9 cellular contexts compared by ENCODE assay signal in genomic region chr2:196160101-196160500, GRCh38. TPM values are rescaled to one million over a fixed set of nuclear protein-coding genes. Genes with fewer than 3 reads are reported as not detected.
DNase-seq lines count a peak whose midpoint lies in the region; ATAC-seq, FAIRE-seq and TF ChIP-seq lines count a peak whose summit lies in the region.
"Had no signal": no experiment of that assay in that cellular context is flagged by ENCODE, and none has a peak within 500 bp of the region (broad histone marks: within the 10 kb centered on the region; RNA-seq: fewer than 3 reads in every experiment).

No MANE protein-coding gene starts in this region.

- H4K20me1 ChIP-seq in SU-DHL-6 (ENCODE audit: low read depth, low read length) (peaks cover 61% of the 10 kb centered on the region), neural progenitor cell (ENCODE audit: low read depth) (no peaks in the 10 kb centered on the region)

- H3K4me1 Mint-ChIP-seq in neural progenitor cell: no peaks in the 10 kb centered on the region
- H3K4me1 Mint-ChIP-seq: brain had no signal

- TF ChIP-seq CTCF in SU-DHL-6 (IDR thresholded peaks at IDR 0.05; ENCODE audit: insufficient read depth, low read length, poor library complexity, severe bottlenecking) (no peak), neural progenitor cell (IDR thresholded peaks at IDR 0.05) (no peak)

- H2AFZ ChIP-seq in SU-DHL-6 (ENCODE audit: low read depth, low read length, severe bottlenecking) (no peak overlapping the region), neural progenitor cell (replicated peaks) (no peak overlapping the region)

- ATAC-seq in GM21360 (IDR thresholded peaks at IDR 0.05; ENCODE audit: unreplicated experiment) (peak; percentile 76), HG03520 (IDR thresholded peaks at IDR 0.05; ENCODE audit: unreplicated experiment) (peak; percentile 72)

- peak; percentile 68 for FAIRE-seq in endometrium (lab: Jason Lieb, UNC)

- H3F3A ChIP-seq in SU-DHL-6 (ENCODE audit: insufficient read depth): peaks cover 83% of the 10 kb centered on the region
- H3F3A ChIP-seq in neural progenitor cell (ENCODE audit: low read depth): no peaks in the 10 kb centered on the region

- H3K9me3 Mint-ChIP-seq in neural progenitor cell: no peaks in the 10 kb centered on the region
- H3K9me3 Mint-ChIP-seq: brain had no signal

- H3K36me3 ChIP-seq in SU-DHL-6 (ENCODE audit: low read length) (peaks cover 77% of the 10 kb centered on the region), neural progenitor cell (peaks cover 8% of the 10 kb centered on the region)

- H3K27me3 ChIP-seq in SU-DHL-6 (ENCODE audit: low read length): no peaks in the 10 kb centered on the region
- H3K27me3 ChIP-seq in neural progenitor cell: no peaks in the 10 kb centered on the region

- H3K9me2 ChIP-seq in SU-DHL-6 (replicated peaks; ENCODE audit: insufficient read depth, low read length): no peaks in the 10 kb centered on the region

- peak overlapping the region; percentile 19 for H3K4me3 ChIP-seq in SU-DHL-6 (ENCODE audit: insufficient read depth, low read length, poor library complexity, severe bottlenecking)
- H3K4me3 ChIP-seq in neural progenitor cell: no peak overlapping the region

- peaks cover 99% of the 10 kb centered on the region for H3K79me2 ChIP-seq in SU-DHL-6 (ENCODE audit: insufficient read depth, low read length)
- peaks cover 8% of the 10 kb centered on the region for H3K79me2 ChIP-seq in neural progenitor cell (ENCODE audit: low read depth)

- H3K4me2 ChIP-seq in SU-DHL-6 (ENCODE audit: low read depth, low read length, poor library complexity, severe bottlenecking): peak overlapping the region; percentile 99
- H3K4me2 ChIP-seq in neural progenitor cell: peak overlapping the region; percentile 11

- H3K27ac Mint-ChIP-seq in neural progenitor cell: no peak overlapping the region
- H3K27ac Mint-ChIP-seq: brain had no signal

- no peak overlapping the region for H3K4me3 Mint-ChIP-seq in neural progenitor cell
- H3K4me3 Mint-ChIP-seq: brain had no signal

- no peaks in the 10 kb centered on the region for H3K27me3 Mint-ChIP-seq in neural progenitor cell (ENCODE audit: insufficient read depth, low read depth)
- H3K27me3 Mint-ChIP-seq: brain had no signal

- peaks cover 14% of the 10 kb centered on the region for H3K36me3 Mint-ChIP-seq in neural progenitor cell

- H3K27ac ChIP-seq in SU-DHL-6 (ENCODE audit: low read depth, low read length) (peak overlapping the region; percentile 86), neural progenitor cell (no peak overlapping the region)

- H3K9ac ChIP-seq in SU-DHL-6 (ENCODE audit: low read length) (no peak overlapping the region), neural progenitor cell (no peak overlapping the region)

- no peaks in the 10 kb centered on the region for H3K9me3 ChIP-seq in SU-DHL-6 (ENCODE audit: insufficient read depth, low read length)
- no peaks in the 10 kb centered on the region for H3K9me3 ChIP-seq in neural progenitor cell (ENCODE audit: low read depth)

- DNase-seq in ELR (ENCODE audit: low read depth) (peak; percentile 94), neural progenitor cell (ENCODE audit: low spot score) (peak; percentile 24), DMS53 (lab: John Stamatoyannopoulos, UW) (no peak), cerebellum (ENCODE audit: low spot score) (no peak)

- peaks cover 8% of the 10 kb centered on the region for H3K4me1 ChIP-seq in neural progenitor cell

RNA-seq across cellular contexts. Expression of gene STK17B, which starts 11.3 kb away (rescaled TPM):
- total RNA-seq in neural progenitor cell (ENCODE audit: low replicate concordance): 18.6 and 35.4 TPM in 2 replicates
- total RNA-seq in cerebellum: 13.6 TPM

Comparison
In these comparisons a context has a peak if more than half of its experiments do, and no peak if none do; other contexts are left out.
1. DNase-seq: peak in ELR (single experiment) and neural progenitor cell (single experiment); none in DMS53 (single experiment) and cerebellum (single experiment).